Comparison of ENCODE assay signal across 2 cellular contexts in genomic region chr2:130452897-130453296, GRCh38. TPM values are rescaled to one million over a fixed set of nuclear protein-coding genes. Genes with fewer than 3 reads are reported as not detected.
"Had no signal": no experiment of that assay in that cellular context is flagged by ENCODE, and none has a peak within 500 bp of the region (broad histone marks: within the 10 kb centered on the region; RNA-seq: fewer than 3 reads in every experiment).

No MANE protein-coding gene starts in this region.

RNA-seq across cellular contexts. Expression of gene POTEI, which starts 56.2 kb away (rescaled TPM):
- total RNA-seq: GM23248, IMR-90 had no signal
- polyA plus RNA-seq: GM23248, IMR-90 had no signal
